In genomic region chr1:173863224-173864151, GRCh38 we compare ENCODE assay signal across 11 cellular contexts. TPM values are rescaled to one million over a fixed set of nuclear protein-coding genes. Genes with fewer than 3 reads are reported as not detected.
DNase-seq lines count a peak whose midpoint lies in the region; ATAC-seq and TF ChIP-seq lines count a peak whose summit lies in the region.
"Had no signal": no experiment of that assay in that cellular context is flagged by ENCODE, and none has a peak within 500 bp of the region (broad histone marks: within the 10 kb centered on the region; RNA-seq: fewer than 3 reads in every experiment).

No MANE protein-coding gene starts in this region.

- ATAC-seq in GM21528 (IDR thresholded peaks at IDR 0.05; ENCODE audit: low FRiP score, unreplicated experiment) = no peak
- ATAC-seq in HG02642 (IDR thresholded peaks at IDR 0.05; ENCODE audit: poor library complexity, unreplicated experiment) = no peak
- no peak for ATAC-seq in HG03196 (IDR thresholded peaks at IDR 0.05; ENCODE audit: unreplicated experiment)

- no peak for DNase-seq in activated CD4-positive, alpha-beta T cell treated with anti-CD3 and anti-CD28 coated beads, Interleukin-2, amount 10 ng/mL, durations not matched to agents 24 days and 14 days
- DNase-seq in activated CD4-positive, alpha-beta T cell treated with anti-CD3 and anti-CD28 coated beads for 4 hours = no peak
- DNase-seq in activated naive CD8-positive, alpha-beta T cell treated with anti-CD3 and anti-CD28 coated beads for 36 hours = no peak
- no peak for DNase-seq in neural progenitor cell (ENCODE audit: low spot score)
- DNase-seq: cerebellar nuclear complex; KG1; NK-92 treated with Interleukin-12 subunit alpha and Interleukin-12 subunit beta, amount 100 ng/mL, for 24 hours had no signal

- H3K79me2 ChIP-seq in KMS-11 (ENCODE audit: insufficient read depth, low read depth) (peaks cover 40% of the 10 kb centered on the region), neural progenitor cell (ENCODE audit: low read depth) (peaks cover 39% of the 10 kb centered on the region)

- no peaks in the 10 kb centered on the region for H3K9me3 Mint-ChIP-seq in activated CD4-positive, alpha-beta T cell treated with anti-CD3 and anti-CD28 coated beads, Interleukin-2, amount 10 ng/mL, durations not matched to agents 24 days and 14 days
- no peaks in the 10 kb centered on the region for H3K9me3 Mint-ChIP-seq in activated naive CD8-positive, alpha-beta T cell treated with anti-CD3 and anti-CD28 coated beads for 36 hours
- H3K9me3 Mint-ChIP-seq in neural progenitor cell = no peaks in the 10 kb centered on the region

- peak overlapping the region; percentile 73 for H3K27ac Mint-ChIP-seq in activated CD4-positive, alpha-beta T cell treated with anti-CD3 and anti-CD28 coated beads, Interleukin-2, amount 10 ng/mL, durations not matched to agents 24 days and 14 days
- H3K27ac Mint-ChIP-seq in activated naive CD8-positive, alpha-beta T cell treated with anti-CD3 and anti-CD28 coated beads for 36 hours = peak overlapping the region; percentile 96
- no peak overlapping the region for H3K27ac Mint-ChIP-seq in neural progenitor cell

- H4K20me1 ChIP-seq in KMS-11 (ENCODE audit: insufficient read depth) (peaks cover 45% of the 10 kb centered on the region), neural progenitor cell (ENCODE audit: low read depth) (peaks cover 58% of the 10 kb centered on the region)

- TF ChIP-seq CTCF in KMS-11 (conservative IDR thresholded peaks at IDR 0.05; ENCODE audit: low read depth, low read length) = no peak
- TF ChIP-seq CTCF in neural progenitor cell (IDR thresholded peaks at IDR 0.05) = no peak

- H3K27ac ChIP-seq in KMS-11 = peak overlapping the region; percentile 83; the same call in 1 of the 2 replicates
- H3K27ac ChIP-seq in neural progenitor cell = peak overlapping the region; percentile 77

- no peaks in the 10 kb centered on the region for H3K9me3 ChIP-seq in neural progenitor cell (ENCODE audit: low read depth)

- H3K4me2 ChIP-seq in KMS-11 (peak overlapping the region; percentile 100), neural progenitor cell (peak overlapping the region; percentile 97)

- intact Hi-C loops in activated CD4-positive, alpha-beta T cell treated with anti-CD3 and anti-CD28 coated beads, Interleukin-2, amount 10 ng/mL, durations not matched to agents 24 days and 14 days (cut with micrococcal nuclease) = no loop called here

- H3K27me3 Mint-ChIP-seq in activated CD4-positive, alpha-beta T cell treated with anti-CD3 and anti-CD28 coated beads, Interleukin-2, amount 10 ng/mL, durations not matched to agents 24 days and 14 days = no peaks in the 10 kb centered on the region
- peaks cover 45% of the 10 kb centered on the region for H3K27me3 Mint-ChIP-seq in activated naive CD8-positive, alpha-beta T cell treated with anti-CD3 and anti-CD28 coated beads for 36 hours
- H3K27me3 Mint-ChIP-seq in neural progenitor cell (ENCODE audit: insufficient read depth, low read depth) = peaks cover 2% of the 10 kb centered on the region

- H3K4me1 Mint-ChIP-seq in activated CD4-positive, alpha-beta T cell treated with anti-CD3 and anti-CD28 coated beads, Interleukin-2, amount 10 ng/mL, durations not matched to agents 24 days and 14 days = peaks cover 38% of the 10 kb centered on the region
- peaks cover 50% of the 10 kb centered on the region for H3K4me1 Mint-ChIP-seq in activated naive CD8-positive, alpha-beta T cell treated with anti-CD3 and anti-CD28 coated beads for 36 hours
- peaks cover 23% of the 10 kb centered on the region for H3K4me1 Mint-ChIP-seq in neural progenitor cell

- H2AFZ ChIP-seq in KMS-11 (ENCODE audit: low read depth) (no peak overlapping the region), neural progenitor cell (replicated peaks) (no peak overlapping the region)

- H3K36me3 ChIP-seq in KMS-11 (ENCODE audit: insufficient read depth) = peaks cover 44% of the 10 kb centered on the region
- peaks cover 43% of the 10 kb centered on the region for H3K36me3 ChIP-seq in neural progenitor cell

- no peak overlapping the region for H3K9ac ChIP-seq in KMS-11
- no peak overlapping the region for H3K9ac ChIP-seq in neural progenitor cell

- no peaks in the 10 kb centered on the region for H3K27me3 ChIP-seq in KMS-11 (ENCODE audit: insufficient read depth, low read depth)
- no peaks in the 10 kb centered on the region for H3K27me3 ChIP-seq in neural progenitor cell

- peaks cover 81% of the 10 kb centered on the region for H3F3A ChIP-seq in neural progenitor cell (ENCODE audit: low read depth)

- H3K4me1 ChIP-seq in KMS-11 (ENCODE audit: low read depth, poor library complexity, severe bottlenecking) (peaks cover 39% of the 10 kb centered on the region), neural progenitor cell (peaks cover 15% of the 10 kb centered on the region)

- peak overlapping the region; percentile 92 for H3K4me3 Mint-ChIP-seq in activated CD4-positive, alpha-beta T cell treated with anti-CD3 and anti-CD28 coated beads, Interleukin-2, amount 10 ng/mL, durations not matched to agents 24 days and 14 days
- peak overlapping the region; percentile 100 for H3K4me3 Mint-ChIP-seq in activated naive CD8-positive, alpha-beta T cell treated with anti-CD3 and anti-CD28 coated beads for 36 hours
- no peak overlapping the region for H3K4me3 Mint-ChIP-seq in neural progenitor cell

- H3K36me3 Mint-ChIP-seq in activated CD4-positive, alpha-beta T cell treated with anti-CD3 and anti-CD28 coated beads, Interleukin-2, amount 10 ng/mL, durations not matched to agents 24 days and 14 days (ENCODE audit: low read depth) = peaks cover 71% of the 10 kb centered on the region
- peaks cover 65% of the 10 kb centered on the region for H3K36me3 Mint-ChIP-seq in activated naive CD8-positive, alpha-beta T cell treated with anti-CD3 and anti-CD28 coated beads for 36 hours
- H3K36me3 Mint-ChIP-seq in neural progenitor cell = peaks cover 36% of the 10 kb centered on the region

- H3K4me3 ChIP-seq in KMS-11 (IDR thresholded peaks at IDR 0.05; ENCODE audit: insufficient read depth, low read depth, low read length) = no peak overlapping the region
- H3K4me3 ChIP-seq in neural progenitor cell = no peak overlapping the region

RNA-seq across cellular contexts. Expression of gene GAS5, which starts 4.3 kb away (rescaled TPM):
- total RNA-seq in activated CD4-positive, alpha-beta T cell treated with anti-CD3 and anti-CD28 coated beads, Interleukin-2, amount 10 ng/mL, durations not matched to agents 24 days and 14 days = 695 and 703 TPM in 2 replicates
- total RNA-seq in activated naive CD8-positive, alpha-beta T cell treated with anti-CD3 and anti-CD28 coated beads for 36 hours = 1,000 to 10,000 TPM; 1,009 to 1,039 TPM
- 585 and 950 TPM in 2 replicates for total RNA-seq in neural progenitor cell (ENCODE audit: low replicate concordance)

RNA-seq across cellular contexts. Expression of gene ZBTB37, which starts 4.7 kb away (rescaled TPM):
- total RNA-seq in activated CD4-positive, alpha-beta T cell treated with anti-CD3 and anti-CD28 coated beads, Interleukin-2, amount 10 ng/mL, durations not matched to agents 24 days and 14 days = 8.7 and 9.1 TPM in 2 replicates
- total RNA-seq in activated naive CD8-positive, alpha-beta T cell treated with anti-CD3 and anti-CD28 coated beads for 36 hours = 1 to 10 TPM; 7.3 to 8.0 TPM
- 13.9 and 19.4 TPM in 2 replicates for total RNA-seq in neural progenitor cell (ENCODE audit: low replicate concordance)

RNA-seq across cellular contexts. Expression of gene CENPL, which starts 38.8 kb away (rescaled TPM):
- 23.2 and 24.4 TPM in 2 replicates for total RNA-seq in activated CD4-positive, alpha-beta T cell treated with anti-CD3 and anti-CD28 coated beads, Interleukin-2, amount 10 ng/mL, durations not matched to agents 24 days and 14 days
- total RNA-seq in activated naive CD8-positive, alpha-beta T cell treated with anti-CD3 and anti-CD28 coated beads for 36 hours = 10 to 100 TPM; 30.7 to 34.2 TPM
- total RNA-seq in neural progenitor cell (ENCODE audit: low replicate concordance) = 33.4 and 37.7 TPM in 2 replicates

RNA-seq across cellular contexts. Expression of gene DARS2, which starts 39.0 kb away (rescaled TPM):
- total RNA-seq in activated CD4-positive, alpha-beta T cell treated with anti-CD3 and anti-CD28 coated beads, Interleukin-2, amount 10 ng/mL, durations not matched to agents 24 days and 14 days = 47.6 and 52.2 TPM in 2 replicates
- total RNA-seq in activated naive CD8-positive, alpha-beta T cell treated with anti-CD3 and anti-CD28 coated beads for 36 hours = 10 to 100 TPM; 47.0 to 48.1 TPM
- total RNA-seq in neural progenitor cell (ENCODE audit: low replicate concordance) = 35.7 and 56.0 TPM in 2 replicates

RNA-seq across cellular contexts. Expression of gene SERPINC1, which starts 53.6 kb away (rescaled TPM):
- not detected in 2 replicates for total RNA-seq in activated CD4-positive, alpha-beta T cell treated with anti-CD3 and anti-CD28 coated beads, Interleukin-2, amount 10 ng/mL, durations not matched to agents 24 days and 14 days
- not detected for total RNA-seq in activated naive CD8-positive, alpha-beta T cell treated with anti-CD3 and anti-CD28 coated beads for 36 hours
- total RNA-seq in neural progenitor cell (ENCODE audit: low replicate concordance) = not detected in 2 replicates
